Comparison of ENCODE assay signal across 9 cellular contexts in genomic region chr6:803191-803977, GRCh38.
"Had no signal": no experiment of that assay in that cellular context is flagged by ENCODE, and none has a peak within 500 bp of the region (broad histone marks: within the 10 kb centered on the region; RNA-seq: fewer than 3 reads in every experiment).

No MANE protein-coding gene starts in this region.

- DNase-seq: GM23248, GOT3, H7, KG1 had no signal

- H3K9me3 ChIP-seq: HAP-1 had no signal

- H3K9me3 Mint-ChIP-seq: IgD-negative memory B cell had no signal

- H3K36me3 ChIP-seq: HAP-1 had no signal

- FAIRE-seq: HepG2 had no signal

- H3K27ac ChIP-seq: GM23248, HL-60 had no signal

- H3K27ac Mint-ChIP-seq: IgD-negative memory B cell had no signal

- H2AFZ ChIP-seq: GM23248 had no signal

- ATAC-seq: HCT116, HepG2 had no signal

- H3K4me3 Mint-ChIP-seq: IgD-negative memory B cell had no signal

- H3K9ac ChIP-seq: GM23248 had no signal

- H3K4me1 ChIP-seq: HAP-1 had no signal

- H3K4me3 ChIP-seq: GM23248, HAP-1 had no signal

- H3K36me3 Mint-ChIP-seq: IgD-negative memory B cell had no signal
